In genomic region chr19:11204076-11204602, GRCh38 we compare ENCODE assay signal across 14 cellular contexts. TPM values are rescaled to one million over a fixed set of nuclear protein-coding genes. Genes with fewer than 3 reads are reported as not detected.
DNase-seq lines count a peak whose midpoint lies in the region; ATAC-seq, FAIRE-seq and TF ChIP-seq lines count a peak whose summit lies in the region.
"Had no signal": no experiment of that assay in that cellular context is flagged by ENCODE, and none has a peak within 500 bp of the region (broad histone marks: within the 10 kb centered on the region; RNA-seq: fewer than 3 reads in every experiment).

No MANE protein-coding gene starts in this region.

- H3K4me3 ChIP-seq in A549 (no peak overlapping the region), heart right ventricle (peak overlapping the region in 6 of 10 donors; percentile 18 to 37 (median 34))

- TF ChIP-seq CTCF in A549 (IDR thresholded peaks at IDR 0.05), result no peak; the same call in 2 of the 3 replicates
- peak in 2 of 9 donors; percentile 34 to 48 for TF ChIP-seq CTCF in heart right ventricle (IDR thresholded peaks at IDR 0.05)

- 87% methylated on average over 5 of the region's 9 CpGs for WGBS in A549 (ENCODE audit: missing lambda C conversion rate)
- WGBS in heart right ventricle, 2 donors, result 77 to 80% methylated on average over 9 of the region's 9 CpGs

- no peaks in the 10 kb centered on the region for H3K27me3 ChIP-seq in heart right ventricle

- POLR2A ChIA-PET in A549 (lab: Yijun Ruan, JAX), result interaction anchor here (0.6 to 1.8 kb wide), 2 partner anchors 65 to 79 kb away, joined by 9 to 18 read pairs; no protein-coding TSS in a partner anchor

- peaks cover 0 to 99% (median 26%) of the 10 kb centered on the region in 9 donors for H3K36me3 ChIP-seq in heart right ventricle

- ATAC-seq in A549 (no peak), SK-N-SH treated with all-trans-retinoic acid at 6 μM for 48 hours (no peak), heart right ventricle (peak in 5 of 8 donors; percentile 4 to 9 (median 6)), sciatic nerve (peak; percentile 20), HG03469 (IDR thresholded peaks at IDR 0.05; ENCODE audit: unreplicated experiment) (no peak), GM21447 (IDR thresholded peaks at IDR 0.05; ENCODE audit: unreplicated experiment) (no peak), GM18909 (IDR thresholded peaks at IDR 0.05; ENCODE audit: poor library complexity, unreplicated experiment) (no peak)
- ATAC-seq: activated CD8-positive, alpha-beta T cell treated with anti-CD3 and anti-CD28 coated beads for 36 hours had no signal

- TF ChIP-seq EP300 in A549 (IDR thresholded peaks at IDR 0.05), result no peak

- no peak for FAIRE-seq in A549 (lab: Jason Lieb, UNC)
- FAIRE-seq: frontal cortex had no signal

- CTCF ChIA-PET in A549 (lab: Yijun Ruan, JAX), result interaction anchor here (0.7 to 5.6 kb wide), 17 partner anchors 10 to 271 kb away, joined by 3 to 57 read pairs (median 3); no protein-coding TSS in a partner anchor

- no peak; a peak in 1 of 5 replicates for TF ChIP-seq RAD21 in A549 (conservative IDR thresholded peaks at IDR 0.05 in 1 of 2, IDR thresholded peaks at IDR 0.05 in 1 of 2)

- H3K4me1 ChIP-seq in A549, result peaks cover 28% of the 10 kb centered on the region
- H3K4me1 ChIP-seq in heart right ventricle, result peaks cover 13 to 36% (median 26%) of the 10 kb centered on the region in 9 donors

- no peak for DNase-seq in A549 (ENCODE audit: low read depth in 1 of 2, low spot score in 1 of 2)
- no peak for DNase-seq in heart right ventricle
- no peak for DNase-seq in sciatic nerve (ENCODE audit: low spot score)
- no peak for DNase-seq in activated naive CD4-positive, alpha-beta T cell (lab: John Stamatoyannopoulos, UW)
- DNase-seq: NCI-H1694 treated with DMSO at 0.1 percent for 48 hours had no signal

- TF ChIP-seq POLR2A in A549 (IDR thresholded peaks at IDR 0.05; ENCODE audit: low read length), result no peak

- intact Hi-C loops in heart right ventricle (cut with DNase I) (loop anchor here in 8 of 10 donors (1.0 to 10.0 kb wide), 5 partner anchors 67 to 169 kb away; no protein-coding TSS in a partner anchor), sciatic nerve (cut with DNase I) (loop anchor here (5.0 to 10.0 kb wide), 2 partner anchors 67 to 179 kb away; no protein-coding TSS in a partner anchor)

- H3K4me2 ChIP-seq in A549, result peak overlapping the region; percentile 60; the same call in 2 of the 3 replicates

- no peaks in the 10 kb centered on the region for H3K9me3 ChIP-seq in A549
- no peaks in the 10 kb centered on the region for H3K9me3 ChIP-seq in heart right ventricle

- H3K27ac ChIP-seq in A549 (peak overlapping the region; percentile 93 to 98), heart right ventricle (peak overlapping the region; percentile 81 to 94 (median 85))

TF ChIP-seq in A549, 52 proteins besides CTCF, POLR2A, EP300 and RAD21:
- peak; percentile 65 for TF ChIP-seq ZFP36 (IDR thresholded peaks at IDR 0.05; ENCODE audit: borderline replicate concordance, partially characterized antibody)
- TF ChIP-seq REST (IDR thresholded peaks at IDR 0.05), result no peak

TF ChIP-seq in SK-N-SH treated with all-trans-retinoic acid at 6 μM for 48 hours, 23 proteins besides CTCF, POLR2A, EP300 and RAD21:
- peak; percentile 89 for TF ChIP-seq ZFP3 (CRISPR knock-in tag; IDR thresholded peaks at IDR 0.05)
- TF ChIP-seq CSRNP3 (CRISPR knock-in tag; IDR thresholded peaks at IDR 0.05), result no peak

RNA-seq across cellular contexts. Expression of gene KANK2, which starts 6.8 kb away (rescaled TPM):
- polyA plus RNA-seq in A549 (2011; rRNA removed), result 20.5 and 35.5 TPM in 2 replicates
- polyA plus RNA-seq in A549 (2012; cell fraction: cytosol; rRNA removed), result 42.9 and 53.3 TPM in 2 replicates
- 81.8 and 124 TPM in 2 replicates for polyA plus RNA-seq in A549 (2012; cell fraction: nucleus; rRNA removed)
- 63.8 to 68.0 TPM (median 66.1 TPM) in 3 replicates for polyA plus RNA-seq in A549 (2017; fragmentation: RNase III; extraction: RNeasy Plus Mini Kit Qiagen cat#74134 plus additional on column Dnase treatment)
- 45.0 and 60.0 TPM in 2 replicates for polyA minus RNA-seq in A549 (2011; rRNA and poly(A)+ RNA removed)
- 100 to 1,000 TPM; 243 to 355 (median 307) TPM for total RNA-seq in heart right ventricle
- 100 to 1,000 TPM; 165 to 226 TPM for polyA plus RNA-seq in heart right ventricle
- total RNA-seq in sciatic nerve, result 296 TPM

RNA-seq across cellular contexts. Expression of gene ANGPTL8, which starts 35.3 kb away (rescaled TPM):
- polyA plus RNA-seq in A549 (2011; rRNA removed) (0.12 TPM in 1 of 2 replicates, not detected in the other), A549 (2017; fragmentation: RNase III; extraction: RNeasy Plus Mini Kit Qiagen cat#74134 plus additional on column Dnase treatment) (0.16 TPM in 1 of 3 replicates, not detected in the others), heart right ventricle (10 to 100 TPM in 1 of 2 donors, 1 to 10 TPM in 1; 3.9 to 13.0 TPM)
- 0.20 TPM in 1 of 2 replicates, not detected in the other for polyA plus RNA-seq in A549 (2012; cell fraction: cytosol; rRNA removed)
- polyA plus RNA-seq in A549 (2012; cell fraction: nucleus; rRNA removed), result 0.20 TPM in 1 of 2 replicates, not detected in the other
- polyA minus RNA-seq in A549 (2011; rRNA and poly(A)+ RNA removed), result not detected in 2 replicates
- total RNA-seq in heart right ventricle (1 to 10 TPM in 2 of 10 donors, under 1 TPM in 2, not detected in 6; 0.34 to 1.8 (median 0.99) TPM), sciatic nerve (15.5 TPM)
- total RNA-seq: activated CD8-positive, alpha-beta T cell treated with anti-CD3 and anti-CD28 coated beads for 36 hours; dermis microvascular lymphatic vessel endothelial cell; frontal cortex; H7; pulmonary artery endothelial cell had no signal

RNA-seq across cellular contexts. Expression of gene SPC24, which starts 48.6 kb away (rescaled TPM):
- polyA plus RNA-seq in A549 (2011; rRNA removed) (16.3 and 16.5 TPM in 2 replicates), A549 (2017; fragmentation: RNase III; extraction: RNeasy Plus Mini Kit Qiagen cat#74134 plus additional on column Dnase treatment) (21.8 to 22.2 TPM (median 22.2 TPM) in 3 replicates), heart right ventricle (1 to 10 TPM in 1 of 2 donors, under 1 TPM in 1; 0.93 to 5.9 TPM)
- polyA plus RNA-seq in A549 (2012; cell fraction: cytosol; rRNA removed), result 26.0 and 27.2 TPM in 2 replicates
- polyA plus RNA-seq in A549 (2012; cell fraction: nucleus; rRNA removed), result 20.8 and 24.2 TPM in 2 replicates
- 19.3 and 22.3 TPM in 2 replicates for polyA minus RNA-seq in A549 (2011; rRNA and poly(A)+ RNA removed)
- total RNA-seq in heart right ventricle (1 to 10 TPM; 1.6 to 8.5 (median 3.2) TPM), sciatic nerve (1.3 TPM)

RNA-seq across cellular contexts. Expression of gene DOCK6, which starts 58.2 kb away (rescaled TPM):
- polyA plus RNA-seq in A549 (2011; rRNA removed), result 8.0 and 9.6 TPM in 2 replicates
- polyA plus RNA-seq in A549 (2012; cell fraction: cytosol; rRNA removed), result 9.9 and 12.9 TPM in 2 replicates
- polyA plus RNA-seq in A549 (2012; cell fraction: nucleus; rRNA removed), result 33.0 and 43.0 TPM in 2 replicates
- 7.5 to 10.4 TPM (median 7.6 TPM) in 3 replicates for polyA plus RNA-seq in A549 (2017; fragmentation: RNase III; extraction: RNeasy Plus Mini Kit Qiagen cat#74134 plus additional on column Dnase treatment)
- polyA minus RNA-seq in A549 (2011; rRNA and poly(A)+ RNA removed), result 10.3 and 15.9 TPM in 2 replicates
- 10 to 100 TPM; 27.6 to 57.2 (median 40.2) TPM for total RNA-seq in heart right ventricle
- 10 to 100 TPM; 29.0 to 73.3 TPM for polyA plus RNA-seq in heart right ventricle
- total RNA-seq in sciatic nerve, result 131 TPM

Comparison
In these comparisons a context has a peak if more than half of its experiments do, and no peak if none do; other contexts are left out.
1. ATAC-seq: peak in heart right ventricle (5 of 8) and sciatic nerve (single experiment); none in A549 (0 of 2), SK-N-SH treated with all-trans-retinoic acid at 6 μM for 48 hours (single experiment), HG03469 (single experiment), GM21447 (single experiment) and GM18909 (single experiment).